In genomic region chr16:49986351-49987124, GRCh38 we compare ENCODE assay signal across 14 cellular contexts. TPM values are rescaled to one million over a fixed set of nuclear protein-coding genes. Genes with fewer than 3 reads are reported as not detected.
DNase-seq lines count a peak whose midpoint lies in the region; ATAC-seq, FAIRE-seq and TF ChIP-seq lines count a peak whose summit lies in the region.
"Had no signal": no experiment of that assay in that cellular context is flagged by ENCODE, and none has a peak within 500 bp of the region (broad histone marks: within the 10 kb centered on the region; RNA-seq: fewer than 3 reads in every experiment).

No MANE protein-coding gene starts in this region.

- no peaks in the 10 kb centered on the region for H3K4me1 ChIP-seq in RWPE2 (ENCODE audit: insufficient read depth, poor library complexity, severe bottlenecking)
- H3K4me1 ChIP-seq in small intestine (ENCODE audit: control insufficient read depth in 2 of 2, insufficient read depth in 1 of 2, low read depth in 1 of 2, low read length in 1 of 2): no peaks in the 10 kb centered on the region
- H3K4me1 ChIP-seq: BE2C had no signal

- H3K27me3 ChIP-seq in RWPE2 (ENCODE audit: insufficient read depth, poor library complexity, severe bottlenecking) (no peaks in the 10 kb centered on the region), small intestine (ENCODE audit: control insufficient read depth in 2 of 2, insufficient read depth in 2 of 2, low read length in 2 of 2) (no peaks in the 10 kb centered on the region)
- H3K27me3 ChIP-seq: BE2C had no signal

- ATAC-seq in left cardiac atrium (peak in 1 of 2 donors; percentile 47), Right ventricle myocardium superior (ENCODE audit: poor library complexity) (no peak), RWPE2 (ENCODE audit: low read depth) (0 out of 3 replicates have a peak, but pooled peaks have one; percentile 10), HG03439 (IDR thresholded peaks at IDR 0.05; ENCODE audit: unreplicated experiment) (no peak)

- H3K9me3 ChIP-seq in RWPE2 (ENCODE audit: severe bottlenecking): no peaks in the 10 kb centered on the region
- no peaks in the 10 kb centered on the region for H3K9me3 ChIP-seq in small intestine (ENCODE audit: control insufficient read depth, low read depth)
- H3K9me3 ChIP-seq: BE2C had no signal

- no peaks in the 10 kb centered on the region for H3K36me3 ChIP-seq in RWPE2 (ENCODE audit: low read depth)
- no peaks in the 10 kb centered on the region for H3K36me3 ChIP-seq in small intestine (ENCODE audit: control insufficient read depth in 2 of 2, insufficient read depth in 2 of 2, low read length in 2 of 2)
- H3K36me3 ChIP-seq: BE2C had no signal

- no peak for TF ChIP-seq CTCF in RWPE2 (IDR thresholded peaks at IDR 0.05; ENCODE audit: poor library complexity, severe bottlenecking)

- 78 to 87% (median 84%) methylated on average over 17 of the region's 17 CpGs for WGBS in small intestine, 3 donors

- FAIRE-seq in urothelium cell line (lab: Jason Lieb, UNC) (no peak), small intestine (lab: Jason Lieb, UNC) (no peak)

- H3K4me3 ChIP-seq in RWPE2 (ENCODE audit: severe bottlenecking) (peak overlapping the region; percentile 12), small intestine (ENCODE audit: low read depth in 1 of 2, low read length in 2 of 2) (no peak overlapping the region)

- intact Hi-C loops in left cardiac atrium (cut with DNase I) (no loop called here), Right ventricle myocardium superior (cut with DNase I) (no loop called here)

- peak; percentile 31 for DNase-seq in left cardiac atrium
- DNase-seq in Right ventricle myocardium superior: no peak
- no peak for DNase-seq in RWPE2 (ENCODE audit: low spot score)
- DNase-seq in fibroblast of peridontal ligament (ENCODE audit: extremely low read depth): peak; percentile 34
- DNase-seq in urothelium cell line (ENCODE audit: low spot score): peak; percentile 43
- no peak for DNase-seq in SW 1271 (lab: John Stamatoyannopoulos, UW)
- DNase-seq in small intestine: no peak
- DNase-seq: BE2C; effector memory CD4-positive, alpha-beta T cell; occipital lobe; OCI-M1 had no signal

- H3K27ac ChIP-seq in RWPE2 (ENCODE audit: poor library complexity, severe bottlenecking) (no peak overlapping the region), small intestine (ENCODE audit: low read depth in 1 of 2, low read length in 1 of 2) (no peak overlapping the region)
- H3K27ac ChIP-seq: KMS-11, VCaP had no signal

RNA-seq across cellular contexts. Expression of gene CNEP1R1, which starts 38.5 kb away (rescaled TPM):
- 10 to 100 TPM; 16.2 to 17.1 TPM for total RNA-seq in left cardiac atrium
- 16.1 TPM for total RNA-seq in Right ventricle myocardium superior
- 1 to 10 TPM; 6.8 to 7.6 (median 7.3) TPM for polyA plus RNA-seq in small intestine

Comparison
In these comparisons a context has a peak if more than half of its experiments do, and no peak if none do; other contexts are left out.
1. DNase-seq: peak in left cardiac atrium (single experiment), fibroblast of peridontal ligament (single experiment) and urothelium cell line (single experiment); none in Right ventricle myocardium superior (single experiment), RWPE2 (single experiment), SW 1271 (0 of 2) and small intestine (single experiment).